Comparison of ENCODE assay signal across 1 cellular context in the genomic region with DNA sequence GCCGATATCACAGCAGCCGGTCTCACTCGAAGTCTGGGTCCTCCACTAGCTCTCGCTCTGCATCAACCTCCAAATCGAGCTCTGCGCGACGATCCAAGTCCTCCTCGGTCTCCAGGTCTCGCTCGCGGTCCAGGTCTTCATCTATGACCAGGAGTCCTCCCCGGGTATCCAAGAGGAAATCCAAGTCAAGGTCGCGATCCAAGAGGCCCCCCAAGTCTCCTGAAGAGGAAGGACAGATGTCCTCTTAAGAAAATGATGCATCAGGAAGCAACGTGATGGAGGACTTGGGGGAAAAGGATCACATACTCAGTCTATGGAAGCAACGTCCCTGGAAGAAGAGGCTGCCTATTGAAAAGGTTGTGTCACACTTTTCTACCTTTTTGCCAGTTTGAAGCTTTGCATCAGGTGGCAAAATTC.
TF ChIP-seq lines count a peak whose summit lies in the region.

No MANE protein-coding gene starts in this region.

TF ChIP-seq in K562, 482 proteins besides CTCF, POLR2A, EP300 and RAD21:
- TF ChIP-seq ATF7 (IDR thresholded peaks at IDR 0.05) (no peak), NCOA4 (IDR thresholded peaks at IDR 0.05; ENCODE audit: partially characterized antibody) (no peak), NFRKB (IDR thresholded peaks at IDR 0.05; ENCODE audit: low read depth) (peak; percentile 0; the same call in 1 of the 2 replicates), L3MBTL2 (IDR thresholded peaks at IDR 0.05) (no peak), ETV6 (IDR thresholded peaks at IDR 0.05; ENCODE audit: borderline replicate concordance in 1 of 2, low read depth in 2 of 2, low read length in 1 of 2) (no peak), ETV6 (CRISPR knock-in tag; IDR thresholded peaks at IDR 0.05; ENCODE audit: borderline replicate concordance) (no peak), PPARD (CRISPR knock-in tag; IDR thresholded peaks at IDR 0.05) (no peak), TAF7 (tag; IDR thresholded peaks at IDR 0.05) (peak; percentile 40; the same call in 1 of the 2 replicates), ZNF444 (CRISPR knock-in tag; IDR thresholded peaks at IDR 0.05) (no peak), TAF15 (IDR thresholded peaks at IDR 0.05; ENCODE audit: low read depth, low read length) (no peak), ZNF282 (CRISPR knock-in tag; IDR thresholded peaks at IDR 0.05) (no peak), PML (IDR thresholded peaks at IDR 0.05; ENCODE audit: low read length) (peak; percentile 16; the same call in 1 of the 2 replicates), ZNF583 (CRISPR knock-in tag; IDR thresholded peaks at IDR 0.05) (no peak), HNRNPK (IDR thresholded peaks at IDR 0.05; ENCODE audit: low read depth, low read length, poor library complexity, severe bottlenecking) (no peak), TBL1XR1 (IDR thresholded peaks at IDR 0.05; ENCODE audit: low read length in 2 of 2) (no peak), ZKSCAN1 (IDR thresholded peaks at IDR 0.05; ENCODE audit: low read depth, low read length) (no peak), BACH1 (tag; IDR thresholded peaks at IDR 0.05) (no peak), HLTF (IDR thresholded peaks at IDR 0.05) (no peak), GATAD2B (IDR thresholded peaks at IDR 0.05; ENCODE audit: borderline replicate concordance) (no peak), CHD1 (IDR thresholded peaks at IDR 0.05; ENCODE audit: low read length) (peak; percentile 58), ZNF124 (CRISPR knock-in tag; IDR thresholded peaks at IDR 0.05) (no peak), STAT5B (CRISPR knock-in tag; IDR thresholded peaks at IDR 0.05) (no peak), TAL1 (IDR thresholded peaks at IDR 0.05) (peak; percentile 8; the same call in 1 of the 2 replicates), FUS (optimal IDR thresholded peaks at IDR 0.05; ENCODE audit: low read depth, low read length) (no peak), TEAD4 (IDR thresholded peaks at IDR 0.05; ENCODE audit: low read length) (no peak), TEAD4 (CRISPR knock-in tag; IDR thresholded peaks at IDR 0.05; ENCODE audit: borderline replicate concordance) (no peak), PYGO2 (tag; IDR thresholded peaks at IDR 0.05) (0 out of 2 replicates have a peak, but pooled peaks have one; percentile 37), KHSRP (IDR thresholded peaks at IDR 0.05) (no peak), NCOR1 (IDR thresholded peaks at IDR 0.05) (no peak), TBP (optimal IDR thresholded peaks at IDR 0.05; ENCODE audit: low read depth, low read length) (peak; percentile 8), ZNF507 (tag; conservative IDR thresholded peaks at IDR 0.05) (no peak), THRAP3 (IDR thresholded peaks at IDR 0.05; ENCODE audit: borderline replicate concordance) (no peak), TCF3 (CRISPR knock-in tag; IDR thresholded peaks at IDR 0.05) (no peak), NUFIP1 (IDR thresholded peaks at IDR 0.05; ENCODE audit: partially characterized antibody) (no peak), SAFB (IDR thresholded peaks at IDR 0.05; ENCODE audit: borderline replicate concordance, low read depth, low read length) (no peak), RFX5 (IDR thresholded peaks at IDR 0.05; ENCODE audit: low read depth, low read length) (no peak), ZBTB17 (CRISPR knock-in tag; IDR thresholded peaks at IDR 0.05) (no peak), ZNF699 (CRISPR knock-in tag; IDR thresholded peaks at IDR 0.05; ENCODE audit: insufficient replicate concordance) (no peak)
- TF ChIP-seq, protein P1, sequence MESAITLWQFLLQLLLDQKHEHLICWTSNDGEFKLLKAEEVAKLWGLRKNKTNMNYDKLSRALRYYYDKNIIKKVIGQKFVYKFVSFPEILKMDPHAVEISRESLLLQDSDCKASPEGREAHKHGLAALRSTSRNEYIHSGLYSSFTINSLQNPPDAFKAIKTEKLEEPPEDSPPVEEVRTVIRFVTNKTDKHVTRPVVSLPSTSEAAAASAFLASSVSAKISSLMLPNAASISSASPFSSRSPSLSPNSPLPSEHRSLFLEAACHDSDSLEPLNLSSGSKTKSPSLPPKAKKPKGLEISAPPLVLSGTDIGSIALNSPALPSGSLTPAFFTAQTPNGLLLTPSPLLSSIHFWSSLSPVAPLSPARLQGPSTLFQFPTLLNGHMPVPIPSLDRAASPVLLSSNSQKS (CRISPR knock-in tag; IDR thresholded peaks at IDR 0.05): no peak
- TF ChIP-seq, protein P2, sequence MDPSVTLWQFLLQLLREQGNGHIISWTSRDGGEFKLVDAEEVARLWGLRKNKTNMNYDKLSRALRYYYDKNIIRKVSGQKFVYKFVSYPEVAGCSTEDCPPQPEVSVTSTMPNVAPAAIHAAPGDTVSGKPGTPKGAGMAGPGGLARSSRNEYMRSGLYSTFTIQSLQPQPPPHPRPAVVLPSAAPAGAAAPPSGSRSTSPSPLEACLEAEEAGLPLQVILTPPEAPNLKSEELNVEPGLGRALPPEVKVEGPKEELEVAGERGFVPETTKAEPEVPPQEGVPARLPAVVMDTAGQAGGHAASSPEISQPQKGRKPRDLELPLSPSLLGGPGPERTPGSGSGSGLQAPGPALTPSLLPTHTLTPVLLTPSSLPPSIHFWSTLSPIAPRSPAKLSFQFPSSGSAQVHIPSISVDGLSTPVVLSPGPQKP (CRISPR knock-in tag; IDR thresholded peaks at IDR 0.05): no peak
- TF ChIP-seq, protein P3, sequence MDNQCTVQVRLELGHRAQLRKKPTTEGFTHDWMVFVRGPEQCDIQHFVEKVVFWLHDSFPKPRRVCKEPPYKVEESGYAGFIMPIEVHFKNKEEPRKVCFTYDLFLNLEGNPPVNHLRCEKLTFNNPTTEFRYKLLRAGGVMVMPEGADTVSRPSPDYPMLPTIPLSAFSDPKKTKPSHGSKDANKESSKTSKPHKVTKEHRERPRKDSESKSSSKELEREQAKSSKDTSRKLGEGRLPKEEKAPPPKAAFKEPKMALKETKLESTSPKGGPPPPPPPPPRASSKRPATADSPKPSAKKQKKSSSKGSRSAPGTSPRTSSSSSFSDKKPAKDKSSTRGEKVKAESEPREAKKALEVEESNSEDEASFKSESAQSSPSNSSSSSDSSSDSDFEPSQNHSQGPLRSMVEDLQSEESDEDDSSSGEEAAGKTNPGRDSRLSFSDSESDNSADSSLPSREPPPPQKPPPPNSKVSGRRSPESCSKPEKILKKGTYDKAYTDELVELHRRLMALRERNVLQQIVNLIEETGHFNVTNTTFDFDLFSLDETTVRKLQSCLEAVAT (IDR thresholded peaks at IDR 0.05): peak in 1 of 2 experiments; percentile 50; a peak in 2 of 4 replicates
- TF ChIP-seq, protein P4, sequence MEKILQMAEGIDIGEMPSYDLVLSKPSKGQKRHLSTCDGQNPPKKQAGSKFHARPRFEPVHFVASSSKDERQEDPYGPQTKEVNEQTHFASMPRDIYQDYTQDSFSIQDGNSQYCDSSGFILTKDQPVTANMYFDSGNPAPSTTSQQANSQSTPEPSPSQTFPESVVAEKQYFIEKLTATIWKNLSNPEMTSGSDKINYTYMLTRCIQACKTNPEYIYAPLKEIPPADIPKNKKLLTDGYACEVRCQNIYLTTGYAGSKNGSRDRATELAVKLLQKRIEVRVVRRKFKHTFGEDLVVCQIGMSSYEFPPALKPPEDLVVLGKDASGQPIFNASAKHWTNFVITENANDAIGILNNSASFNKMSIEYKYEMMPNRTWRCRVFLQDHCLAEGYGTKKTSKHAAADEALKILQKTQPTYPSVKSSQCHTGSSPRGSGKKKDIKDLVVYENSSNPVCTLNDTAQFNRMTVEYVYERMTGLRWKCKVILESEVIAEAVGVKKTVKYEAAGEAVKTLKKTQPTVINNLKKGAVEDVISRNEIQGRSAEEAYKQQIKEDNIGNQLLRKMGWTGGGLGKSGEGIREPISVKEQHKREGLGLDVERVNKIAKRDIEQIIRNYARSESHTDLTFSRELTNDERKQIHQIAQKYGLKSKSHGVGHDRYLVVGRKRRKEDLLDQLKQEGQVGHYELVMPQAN (IDR thresholded peaks at IDR 0.05; ENCODE audit: borderline replicate concordance): 0 out of 2 replicates have a peak, but pooled peaks have one; percentile 36
- TF ChIP-seq, protein P5, sequence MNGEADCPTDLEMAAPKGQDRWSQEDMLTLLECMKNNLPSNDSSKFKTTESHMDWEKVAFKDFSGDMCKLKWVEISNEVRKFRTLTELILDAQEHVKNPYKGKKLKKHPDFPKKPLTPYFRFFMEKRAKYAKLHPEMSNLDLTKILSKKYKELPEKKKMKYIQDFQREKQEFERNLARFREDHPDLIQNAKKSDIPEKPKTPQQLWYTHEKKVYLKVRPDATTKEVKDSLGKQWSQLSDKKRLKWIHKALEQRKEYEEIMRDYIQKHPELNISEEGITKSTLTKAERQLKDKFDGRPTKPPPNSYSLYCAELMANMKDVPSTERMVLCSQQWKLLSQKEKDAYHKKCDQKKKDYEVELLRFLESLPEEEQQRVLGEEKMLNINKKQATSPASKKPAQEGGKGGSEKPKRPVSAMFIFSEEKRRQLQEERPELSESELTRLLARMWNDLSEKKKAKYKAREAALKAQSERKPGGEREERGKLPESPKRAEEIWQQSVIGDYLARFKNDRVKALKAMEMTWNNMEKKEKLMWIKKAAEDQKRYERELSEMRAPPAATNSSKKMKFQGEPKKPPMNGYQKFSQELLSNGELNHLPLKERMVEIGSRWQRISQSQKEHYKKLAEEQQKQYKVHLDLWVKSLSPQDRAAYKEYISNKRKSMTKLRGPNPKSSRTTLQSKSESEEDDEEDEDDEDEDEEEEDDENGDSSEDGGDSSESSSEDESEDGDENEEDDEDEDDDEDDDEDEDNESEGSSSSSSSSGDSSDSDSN (IDR thresholded peaks at IDR 0.05; ENCODE audit: borderline replicate concordance in 1 of 2, low read depth in 2 of 2, low read length in 2 of 2): peak in 1 of 2 experiments; percentile 12; a peak in 1 of 4 replicates
- TF ChIP-seq, protein P6, sequence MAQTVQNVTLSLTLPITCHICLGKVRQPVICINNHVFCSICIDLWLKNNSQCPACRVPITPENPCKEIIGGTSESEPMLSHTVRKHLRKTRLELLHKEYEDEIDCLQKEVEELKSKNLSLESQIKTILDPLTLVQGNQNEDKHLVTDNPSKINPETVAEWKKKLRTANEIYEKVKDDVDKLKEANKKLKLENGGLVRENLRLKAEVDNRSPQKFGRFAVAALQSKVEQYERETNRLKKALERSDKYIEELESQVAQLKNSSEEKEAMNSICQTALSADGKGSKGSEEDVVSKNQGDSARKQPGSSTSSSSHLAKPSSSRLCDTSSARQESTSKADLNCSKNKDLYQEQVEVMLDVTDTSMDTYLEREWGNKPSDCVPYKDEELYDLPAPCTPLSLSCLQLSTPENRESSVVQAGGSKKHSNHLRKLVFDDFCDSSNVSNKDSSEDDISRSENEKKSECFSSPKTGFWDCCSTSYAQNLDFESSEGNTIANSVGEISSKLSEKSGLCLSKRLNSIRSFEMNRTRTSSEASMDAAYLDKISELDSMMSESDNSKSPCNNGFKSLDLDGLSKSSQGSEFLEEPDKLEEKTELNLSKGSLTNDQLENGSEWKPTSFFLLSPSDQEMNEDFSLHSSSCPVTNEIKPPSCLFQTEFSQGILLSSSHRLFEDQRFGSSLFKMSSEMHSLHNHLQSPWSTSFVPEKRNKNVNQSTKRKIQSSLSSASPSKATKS (CRISPR knock-in tag; IDR thresholded peaks at IDR 0.05): no peak
- TF ChIP-seq, protein P7, sequence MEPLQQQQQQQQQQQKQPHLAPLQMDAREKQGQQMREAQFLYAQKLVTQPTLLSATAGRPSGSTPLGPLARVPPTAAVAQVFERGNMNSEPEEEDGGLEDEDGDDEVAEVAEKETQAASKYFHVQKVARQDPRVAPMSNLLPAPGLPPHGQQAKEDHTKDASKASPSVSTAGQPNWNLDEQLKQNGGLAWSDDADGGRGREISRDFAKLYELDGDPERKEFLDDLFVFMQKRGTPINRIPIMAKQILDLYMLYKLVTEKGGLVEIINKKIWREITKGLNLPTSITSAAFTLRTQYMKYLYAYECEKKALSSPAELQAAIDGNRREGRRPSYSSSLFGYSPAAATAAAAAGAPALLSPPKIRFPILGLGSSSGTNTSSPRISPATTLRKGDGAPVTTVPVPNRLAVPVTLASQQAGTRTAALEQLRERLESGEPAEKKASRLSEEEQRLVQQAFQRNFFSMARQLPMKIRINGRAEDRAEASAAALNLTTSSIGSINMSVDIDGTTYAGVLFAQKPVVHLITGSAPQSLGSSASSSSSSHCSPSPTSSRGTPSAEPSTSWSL (CRISPR knock-in tag; IDR thresholded peaks at IDR 0.05; ENCODE audit: borderline replicate concordance): no peak
